ENCODE assay signal across 8 cellular contexts in the genomic region with DNA sequence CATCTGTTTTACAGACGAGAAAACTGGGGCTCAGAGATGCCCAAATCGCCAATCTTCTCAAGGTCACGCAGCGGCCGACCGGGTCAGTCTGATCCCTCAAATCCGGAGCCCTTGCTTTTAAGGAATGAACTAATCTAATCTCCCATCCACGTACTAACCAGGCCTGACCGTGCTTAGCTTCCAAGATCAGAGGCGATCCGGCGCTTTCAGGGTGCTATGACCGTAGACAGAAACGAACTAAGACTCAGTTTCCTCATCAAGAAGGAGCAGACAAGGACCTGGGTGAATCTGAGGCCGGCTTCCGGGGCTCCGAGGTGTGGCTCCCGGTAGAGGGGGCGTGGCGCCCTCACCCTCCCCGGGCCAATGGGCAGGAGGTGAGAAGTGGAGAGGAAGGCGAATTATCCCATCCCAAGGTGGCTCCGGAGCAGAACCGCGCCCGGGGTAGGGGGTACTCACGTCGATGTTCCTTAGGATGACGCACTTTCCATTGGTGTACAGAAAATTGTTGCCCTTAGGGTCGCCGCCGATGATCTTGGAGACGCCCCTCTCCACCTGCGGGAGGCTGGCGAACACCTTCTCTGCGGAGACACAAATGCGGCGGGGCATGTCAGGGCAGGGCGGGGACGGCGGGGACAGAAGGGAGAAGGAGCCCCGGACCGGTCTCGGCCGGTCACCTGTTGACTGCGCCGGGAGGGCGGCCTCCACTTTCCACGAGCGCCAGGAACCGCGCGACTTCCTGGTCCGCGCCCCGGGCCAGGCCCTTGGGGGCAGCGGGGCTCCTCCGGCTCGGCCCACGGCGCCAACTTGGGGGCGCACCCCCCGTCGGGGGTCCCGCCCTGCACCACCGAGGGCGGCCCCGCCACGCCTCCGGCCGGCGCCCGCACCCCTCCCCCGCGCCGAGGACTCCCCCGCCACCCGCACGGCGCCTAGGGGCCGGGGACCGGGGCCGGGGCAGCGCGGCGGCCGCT. TPM values are rescaled to one million over a fixed set of nuclear protein-coding genes. Genes with fewer than 3 reads are reported as not detected.
DNase-seq lines count a peak whose midpoint lies in the region; ATAC-seq and TF ChIP-seq lines count a peak whose summit lies in the region.

No MANE protein-coding gene starts in this region.

- no peaks in the 10 kb centered on the region for H3K9me3 ChIP-seq in CD4-positive, alpha-beta memory T cell (ENCODE audit: control insufficient read depth in 1 of 2, low read length in 2 of 2)
- H3K9me3 ChIP-seq in SK-N-SH = no peaks in the 10 kb centered on the region
- no peaks in the 10 kb centered on the region for H3K9me3 ChIP-seq in adipocyte (ENCODE audit: control insufficient read depth, low read length)

- peaks cover 0 to 2% (median 0%) of the 10 kb centered on the region in 8 donors for H3K9me3 Mint-ChIP-seq in CD4-positive, alpha-beta memory T cell

- no peaks in the 10 kb centered on the region for H3K27me3 ChIP-seq in CD4-positive, alpha-beta memory T cell (ENCODE audit: insufficient read depth, low read length)
- H3K27me3 ChIP-seq in SK-N-SH (ENCODE audit: insufficient read depth) (no peaks in the 10 kb centered on the region), adipocyte (replicated peaks; ENCODE audit: control insufficient read depth, insufficient read depth, low read length) (no peaks in the 10 kb centered on the region)

- CTCF ChIA-PET in CD4-positive, alpha-beta memory T cell (lab: Charles Lee; ENCODE audit: partially characterized antibody) = interaction anchor here (0.9 to 2.4 kb wide), 4 partner anchors 11 to 422 kb away, joined by 4 to 12 read pairs (median 4); no protein-coding TSS in a partner anchor
- CTCF ChIA-PET in SK-N-SH (lab: Yijun Ruan, JAX) = interaction anchor here (0.7 to 1.2 kb wide), 3 partner anchors 11 to 101 kb away, joined by 3 to 5 read pairs (median 4); no protein-coding TSS in a partner anchor

- POLR2A ChIA-PET in CD4-positive, alpha-beta memory T cell (lab: Charles Lee; ENCODE audit: partially characterized antibody) = interaction anchor here (1.4 to 10.6 kb wide), 10 partner anchors 16 to 512 kb away, joined by 3 to 396 read pairs (median 12); partner anchors contain the start of gene ZNF518B
- POLR2A ChIA-PET in SK-N-SH (lab: Yijun Ruan, JAX) = interaction anchor here (1.6 kb wide), 1 partner anchor 424 kb away, joined by 4 read pairs; no protein-coding TSS in a partner anchor

- intact Hi-C loops in CD4-positive, alpha-beta memory T cell (cut with micrococcal nuclease) = loop anchor here (1.0 to 10.0 kb wide), 7 partner anchors 10 to 1356 kb away; partner anchors contain the start of gene ZNF518B

- H3K27ac Mint-ChIP-seq in CD4-positive, alpha-beta memory T cell = peak overlapping the region; percentile 94 to 99 (median 96)

- peaks cover 48% of the 10 kb centered on the region for H4K20me1 ChIP-seq in SK-N-SH (ENCODE audit: insufficient read depth)

- no peak for TF ChIP-seq RAD21 in SK-N-SH (IDR thresholded peaks at IDR 0.05; ENCODE audit: low read length)

- H3K4me3 ChIP-seq in CD4-positive, alpha-beta memory T cell (ENCODE audit: low read length in 2 of 2) = peak overlapping the region; percentile 50 to 92
- H3K4me3 ChIP-seq in SK-N-SH (ENCODE audit: low read depth in 2 of 2, low read length in 1 of 2) = peak overlapping the region; percentile 72 to 85
- H3K4me3 ChIP-seq in adipocyte (ENCODE audit: low read length) = peak overlapping the region; percentile 92
- H3K4me3 ChIP-seq in skin epidermis = peak overlapping the region; percentile 66 to 95 (median 82)

- H3K36me3 Mint-ChIP-seq in CD4-positive, alpha-beta memory T cell = peaks cover 40 to 54% of the 10 kb centered on the region in 2 donors

- H3K79me2 ChIP-seq in SK-N-SH (ENCODE audit: insufficient read depth) = peaks cover 54% of the 10 kb centered on the region

- peaks cover 47% of the 10 kb centered on the region for H3K36me3 ChIP-seq in CD4-positive, alpha-beta memory T cell (ENCODE audit: insufficient read depth, low read length)
- peaks cover 36 to 40% of the 10 kb centered on the region in 2 experiments for H3K36me3 ChIP-seq in SK-N-SH (replicated peaks in 1 of 2; ENCODE audit: control insufficient read depth in 1 of 2, insufficient read depth in 2 of 2, low read length in 1 of 2)
- peaks cover 42% of the 10 kb centered on the region for H3K36me3 ChIP-seq in adipocyte (ENCODE audit: control insufficient read depth, insufficient read depth, low read length, severe bottlenecking)

- peak overlapping the region; percentile 95 to 98 (median 97) for H3K4me3 Mint-ChIP-seq in CD4-positive, alpha-beta memory T cell

- peak; percentile 74 to 81 (median 77) for DNase-seq in CD4-positive, alpha-beta memory T cell
- DNase-seq in SK-N-SH (peak; percentile 74), adipocyte (ENCODE audit: low read depth) (peak; percentile 56), iPS DF 19.7 (ENCODE audit: low read depth, low spot score) (peak; percentile 23), NCI-H2171 treated with DMSO at 0.1 percent for 48 hours (lab: John Stamatoyannopoulos, UW) (no peak)

- H3F3A ChIP-seq in SK-N-SH (replicated peaks; ENCODE audit: insufficient read depth) = peaks cover 13% of the 10 kb centered on the region

- peak overlapping the region; percentile 90 for H3K27ac ChIP-seq in CD4-positive, alpha-beta memory T cell (ENCODE audit: low read depth, low read length)
- H3K27ac ChIP-seq in SK-N-SH (ENCODE audit: low read depth in 2 of 2, low read length in 1 of 2) (peak overlapping the region; percentile 68 to 84; a peak in 3 of 4 replicates), skin epidermis (peak overlapping the region; percentile 84 to 98 (median 95))

- H2AFZ ChIP-seq in SK-N-SH (ENCODE audit: low read depth) = no peak overlapping the region

- peak overlapping the region; percentile 97 for H3K4me2 ChIP-seq in SK-N-SH

- H3K4me1 ChIP-seq in CD4-positive, alpha-beta memory T cell (ENCODE audit: insufficient read depth, low read length) = peaks cover 69% of the 10 kb centered on the region
- H3K4me1 ChIP-seq in SK-N-SH (ENCODE audit: control insufficient read depth in 1 of 2, insufficient read depth in 2 of 2, low read depth in 1 of 2, low read length in 1 of 2) (peaks cover 14 to 15% of the 10 kb centered on the region in 2 experiments; a peak in 2 of 4 replicates), adipocyte (ENCODE audit: control insufficient read depth, insufficient read depth, low read length) (peaks cover 16% of the 10 kb centered on the region)

- peaks cover 48 to 82% (median 68%) of the 10 kb centered on the region in 4 donors for H3K4me1 Mint-ChIP-seq in CD4-positive, alpha-beta memory T cell

- TF ChIP-seq CTCF in SK-N-SH (IDR thresholded peaks at IDR 0.05) = no peak

- ATAC-seq in GM19328 (IDR thresholded peaks at IDR 0.05; ENCODE audit: unreplicated experiment) (peak; percentile 32), HG03439 (IDR thresholded peaks at IDR 0.05; ENCODE audit: unreplicated experiment) (peak; percentile 42)

- H3K27me3 Mint-ChIP-seq in CD4-positive, alpha-beta memory T cell = no peaks in the 10 kb centered on the region

- H3K9me2 ChIP-seq in SK-N-SH = no peaks in the 10 kb centered on the region

- 28% methylated on average over 21 of the region's 87 CpGs for WGBS in SK-N-SH (ENCODE audit: low lambda C conversion rate)

- H3K9ac ChIP-seq in SK-N-SH = peak overlapping the region; percentile 70
- H3K9ac ChIP-seq in adipocyte (ENCODE audit: low read length) = peak overlapping the region; percentile 97

- TF ChIP-seq EP300 in SK-N-SH (IDR thresholded peaks at IDR 0.05; ENCODE audit: borderline replicate concordance in 1 of 2, low read depth in 1 of 2, low read length in 1 of 2) = no peak

TF ChIP-seq in SK-N-SH, 30 proteins besides CTCF, POLR2A, EP300 and RAD21:
- TF ChIP-seq MXI1 (IDR thresholded peaks at IDR 0.05; ENCODE audit: low read depth, low read length) (peak; percentile 33), GATA2 (CRISPR knock-in tag; IDR thresholded peaks at IDR 0.05) (no peak), EZH2phosphoT487 (IDR thresholded peaks at IDR 0.05; ENCODE audit: borderline replicate concordance, low read depth) (no peak), USF1 (IDR thresholded peaks at IDR 0.05; ENCODE audit: borderline replicate concordance, low read depth) (no peak)

RNA-seq across cellular contexts. Expression of gene WDR1, which starts 0.7 kb away (rescaled TPM):
- total RNA-seq in CD4-positive, alpha-beta memory T cell = 100 to 1,000 TPM; 295 to 298 TPM
- polyA plus RNA-seq in CD4-positive, alpha-beta memory T cell = 100 to 1,000 TPM; 337 to 348 TPM
- polyA plus RNA-seq in SK-N-SH (2012; rRNA removed) = 287 and 310 TPM in 2 replicates
- polyA plus RNA-seq in SK-N-SH (2012; cell fraction: cytosol; rRNA removed) = 240 and 255 TPM in 2 replicates
- 297 and 306 TPM in 2 replicates for polyA plus RNA-seq in SK-N-SH (2012; cell fraction: nucleus; rRNA removed)
